ENCODE assay signal across 8 cellular contexts in the genomic region with DNA sequence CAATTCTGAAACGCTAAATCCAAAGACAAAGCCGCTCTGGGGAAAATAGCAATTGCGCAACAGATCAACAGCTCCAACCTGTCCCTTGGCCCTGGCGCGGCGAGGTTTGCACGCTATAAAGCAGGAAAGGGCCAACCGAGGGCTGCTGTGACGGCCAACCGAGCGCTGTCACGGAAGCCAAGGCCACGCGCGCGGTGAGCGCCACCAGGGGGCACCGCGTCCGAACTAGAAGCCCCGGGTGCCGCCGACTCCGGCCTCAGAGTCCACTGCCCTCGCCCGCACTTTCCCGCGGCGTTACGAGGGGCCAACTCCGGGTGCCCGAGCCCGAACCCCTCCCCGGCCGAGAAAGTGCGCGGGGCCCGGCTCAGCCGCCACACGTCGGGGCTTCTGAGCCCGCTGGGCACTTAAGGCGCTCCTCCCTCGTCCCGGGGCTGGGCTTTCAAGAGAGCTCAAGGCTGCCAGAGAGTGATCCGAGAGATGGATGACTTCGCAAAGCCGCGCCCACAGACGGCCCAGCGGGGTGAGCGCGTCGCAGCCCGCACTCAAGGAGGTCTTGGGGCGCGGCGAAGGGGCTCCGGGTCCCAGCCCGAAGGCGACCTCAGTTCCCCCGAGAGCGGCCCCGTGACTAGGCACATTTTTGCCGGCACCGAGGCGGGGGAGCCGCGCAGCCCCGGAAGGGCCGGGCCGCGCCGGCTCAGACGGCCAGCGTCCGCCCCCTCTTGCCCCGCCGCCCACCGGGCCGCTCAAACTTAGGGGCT. TPM values are rescaled to one million over a fixed set of nuclear protein-coding genes. Genes with fewer than 3 reads are reported as not detected.
DNase-seq lines count a peak whose midpoint lies in the region; FAIRE-seq and TF ChIP-seq lines count a peak whose summit lies in the region.

No MANE protein-coding gene starts in this region.

- CTCF ChIA-PET in RWPE1 (lab: Yijun Ruan, JAX) = interaction anchor here (0.6 to 3.1 kb wide), 22 partner anchors 8 to 1068 kb away, joined by 3 to 16 read pairs (median 3); no protein-coding TSS in a partner anchor

- DNase-seq in G401 (ENCODE audit: low spot score) = peak; percentile 95
- DNase-seq in H54 (ENCODE audit: insufficient read length, low spot score) = peak; percentile 62
- DNase-seq in LoVo (ENCODE audit: low spot score) = peak; percentile 95
- peak; percentile 86 for DNase-seq in RWPE1 (ENCODE audit: low spot score)
- DNase-seq in activated effector memory CD4-positive, alpha-beta T cell treated with Interleukin-2 at 50 U/mL for 16 hours = peak; percentile 94
- peak; percentile 99 for DNase-seq in fibroblast of the aortic adventitia (ENCODE audit: low read depth)
- DNase-seq in nephron progenitor cell = peak; percentile 99

- TF ChIP-seq CTCF in RWPE1 (conservative IDR thresholded peaks at IDR 0.05; ENCODE audit: low read depth) = peak; percentile 86
- peak; percentile 83 for TF ChIP-seq CTCF in fibroblast of the aortic adventitia (IDR thresholded peaks at IDR 0.05; ENCODE audit: insufficient read depth, low read length)
- TF ChIP-seq CTCF in nephron progenitor cell (IDR thresholded peaks at IDR 0.05) = peak; percentile 75

- peak overlapping the region; percentile 92 for H3K4me3 Mint-ChIP-seq in nephron progenitor cell
- peak overlapping the region; percentile 96 for H3K4me3 Mint-ChIP-seq in stimulated activated naive CD8-positive, alpha-beta T cell treated with anti-CD3 and anti-CD28 coated beads, Interleukin-15, Interleukin-2, amounts not matched to agents 100 ng/mL and 50 ng/mL, for 24 hours

- H3K9me3 Mint-ChIP-seq in nephron progenitor cell = peaks cover 18% of the 10 kb centered on the region
- no peaks in the 10 kb centered on the region for H3K9me3 Mint-ChIP-seq in stimulated activated naive CD8-positive, alpha-beta T cell treated with anti-CD3 and anti-CD28 coated beads, Interleukin-15, Interleukin-2, amounts not matched to agents 100 ng/mL and 50 ng/mL, for 24 hours

- no peak for TF ChIP-seq POLR2A in H54 (IDR thresholded peaks at IDR 0.05; ENCODE audit: low read depth, low read length)

- peak; percentile 68 for FAIRE-seq in H54 (lab: Jason Lieb, UNC)

- H3K27me3 Mint-ChIP-seq in nephron progenitor cell (ENCODE audit: low read depth, poor library complexity) = peaks cover 5% of the 10 kb centered on the region
- H3K27me3 Mint-ChIP-seq in stimulated activated naive CD8-positive, alpha-beta T cell treated with anti-CD3 and anti-CD28 coated beads, Interleukin-15, Interleukin-2, amounts not matched to agents 100 ng/mL and 50 ng/mL, for 24 hours = no peaks in the 10 kb centered on the region

- POLR2A ChIA-PET in RWPE1 (lab: Yijun Ruan, JAX; ENCODE audit: low non-redundant PET) = interaction anchor here (0.9 to 1.4 kb wide), 3 partner anchors 51 to 99 kb away, joined by 4 to 7 read pairs (median 4); partner anchors contain the start of gene HNRNPA3

- H3K27ac ChIP-seq in RWPE1 = peak overlapping the region; percentile 100

- in situ Hi-C loops in G401 (cut with HindIII; ENCODE audit: low sequenced_read_pairs) = no loop called here

- H3K4me1 Mint-ChIP-seq in nephron progenitor cell = peaks cover 57% of the 10 kb centered on the region
- peaks cover 62% of the 10 kb centered on the region for H3K4me1 Mint-ChIP-seq in stimulated activated naive CD8-positive, alpha-beta T cell treated with anti-CD3 and anti-CD28 coated beads, Interleukin-15, Interleukin-2, amounts not matched to agents 100 ng/mL and 50 ng/mL, for 24 hours (ENCODE audit: low read depth)

- H3K4me3 ChIP-seq in fibroblast of the aortic adventitia (ENCODE audit: low read depth, low read length) = peak overlapping the region; percentile 75

- H3K27ac Mint-ChIP-seq in nephron progenitor cell = peak overlapping the region; percentile 96
- peak overlapping the region; percentile 96 for H3K27ac Mint-ChIP-seq in stimulated activated naive CD8-positive, alpha-beta T cell treated with anti-CD3 and anti-CD28 coated beads, Interleukin-15, Interleukin-2, amounts not matched to agents 100 ng/mL and 50 ng/mL, for 24 hours

- H3K36me3 Mint-ChIP-seq in nephron progenitor cell (ENCODE audit: low read depth) = peaks cover 25% of the 10 kb centered on the region
- peaks cover 38% of the 10 kb centered on the region for H3K36me3 Mint-ChIP-seq in stimulated activated naive CD8-positive, alpha-beta T cell treated with anti-CD3 and anti-CD28 coated beads, Interleukin-15, Interleukin-2, amounts not matched to agents 100 ng/mL and 50 ng/mL, for 24 hours (ENCODE audit: low read depth)

RNA-seq across cellular contexts. Expression of gene NFE2L2, which starts 0.9 kb away (rescaled TPM):
- 60.8 and 67.9 TPM in 2 replicates for total RNA-seq in G401 (2014; rRNA removed; shearing (Covaris generic))
- 121 and 127 TPM in 2 replicates for total RNA-seq in fibroblast of the aortic adventitia (ENCODE audit: low replicate concordance)

RNA-seq across cellular contexts. Expression of gene HNRNPA3, which starts 51.0 kb away (rescaled TPM):
- 30.9 and 48.1 TPM in 2 replicates for total RNA-seq in G401 (2014; rRNA removed; shearing (Covaris generic))
- total RNA-seq in fibroblast of the aortic adventitia (ENCODE audit: low replicate concordance) = 43.7 and 62.2 TPM in 2 replicates

Comparison
In these comparisons a context has a peak if more than half of its experiments do, and no peak if none do; other contexts are left out.
1. Peak in every context shown above with its lines: DNase-seq, H3K4me3 ChIP-seq and H3K27ac ChIP-seq.